ENCODE assay signal across 29 cellular contexts in genomic region chr1:1155258-1155657, GRCh38. TPM values are rescaled to one million over a fixed set of nuclear protein-coding genes. Genes with fewer than 3 reads are reported as not detected.
DNase-seq lines count a peak whose midpoint lies in the region; ATAC-seq and FAIRE-seq lines count a peak whose summit lies in the region.
"Had no signal": no experiment of that assay in that cellular context is flagged by ENCODE, and none has a peak within 500 bp of the region (broad histone marks: within the 10 kb centered on the region; RNA-seq: fewer than 3 reads in every experiment).

No MANE protein-coding gene starts in this region.

- H3K9me3 Mint-ChIP-seq in activated CD4-positive, alpha-beta T cell treated with anti-CD3 and anti-CD28 coated beads for 36 hours (ENCODE audit: low read depth): peaks cover 23% of the 10 kb centered on the region
- peaks cover 0 to 4% (median 1%) of the 10 kb centered on the region in 3 donors for H3K9me3 Mint-ChIP-seq in IgD-negative memory B cell
- H3K9me3 Mint-ChIP-seq in naive B cell: peaks cover 0 to 17% (median 14%) of the 10 kb centered on the region in 7 donors

- no peak for FAIRE-seq in HTR-8/SVneo (lab: Jason Lieb, UNC)
- FAIRE-seq: GM12892, H1 had no signal

- H3K4me1 Mint-ChIP-seq in activated CD4-positive, alpha-beta T cell treated with anti-CD3 and anti-CD28 coated beads for 36 hours: no peaks in the 10 kb centered on the region
- peaks cover 0 to 10% (median 5%) of the 10 kb centered on the region in 3 donors for H3K4me1 Mint-ChIP-seq in IgD-negative memory B cell
- peaks cover 11 to 26% (median 20%) of the 10 kb centered on the region in 3 donors for H3K4me1 Mint-ChIP-seq in naive B cell

- H3K27ac Mint-ChIP-seq in activated CD4-positive, alpha-beta T cell treated with anti-CD3 and anti-CD28 coated beads for 36 hours: peak overlapping the region; percentile 31
- H3K27ac Mint-ChIP-seq in IgD-negative memory B cell: peak overlapping the region in 2 of 3 donors; percentile 62 to 74
- H3K27ac Mint-ChIP-seq in naive B cell: peak overlapping the region in 3 of 6 donors; percentile 13 to 41 (median 38)

- CTCF ChIA-PET in activated CD4-positive, alpha-beta T cell treated with anti-CD3 and anti-CD28 coated beads for 36 hours (lab: Charles Lee): no interaction called here

- H3K4me3 Mint-ChIP-seq in activated CD4-positive, alpha-beta T cell treated with anti-CD3 and anti-CD28 coated beads for 36 hours: no peak overlapping the region
- H3K4me3 Mint-ChIP-seq in IgD-negative memory B cell: peak overlapping the region in 2 of 4 donors; percentile 16 to 72
- H3K4me3 Mint-ChIP-seq in naive B cell: peak overlapping the region in 5 of 8 donors; percentile 15 to 61 (median 30)

- intact Hi-C loops in activated CD4-positive, alpha-beta T cell treated with anti-CD3 and anti-CD28 coated beads for 36 hours (cut with DNase I, micrococcal nuclease): no loop called here

- H3K27me3 Mint-ChIP-seq in activated CD4-positive, alpha-beta T cell treated with anti-CD3 and anti-CD28 coated beads for 36 hours: no peaks in the 10 kb centered on the region
- no peaks in the 10 kb centered on the region for H3K27me3 Mint-ChIP-seq in IgD-negative memory B cell
- no peaks in the 10 kb centered on the region for H3K27me3 Mint-ChIP-seq in naive B cell

- H3K36me3 Mint-ChIP-seq in activated CD4-positive, alpha-beta T cell treated with anti-CD3 and anti-CD28 coated beads for 36 hours (ENCODE audit: low read depth): no peaks in the 10 kb centered on the region
- peaks cover 2% of the 10 kb centered on the region for H3K36me3 Mint-ChIP-seq in IgD-negative memory B cell
- peaks cover 0 to 15% of the 10 kb centered on the region in 2 donors for H3K36me3 Mint-ChIP-seq in naive B cell

- POLR2A ChIA-PET in activated CD4-positive, alpha-beta T cell treated with anti-CD3 and anti-CD28 coated beads for 36 hours (lab: Charles Lee): no interaction called here

- ATAC-seq in activated CD4-positive, alpha-beta T cell treated with anti-CD3 and anti-CD28 coated beads for 36 hours: no peak
- ATAC-seq in naive B cell (ENCODE audit: low read depth in 2 of 2) (no peak), HG02623 (IDR thresholded peaks at IDR 0.05; ENCODE audit: unreplicated experiment) (no peak)
- ATAC-seq: HCT116, PC-3 had no signal

- DNase-seq in activated CD4-positive, alpha-beta T cell treated with anti-CD3 and anti-CD28 coated beads for 36 hours: no peak
- DNase-seq in activated CD4-positive, alpha-beta T cell treated with anti-CD3 and anti-CD28 coated beads for 48 hours: no peak
- DNase-seq in naive B cell (no peak), HTR-8/SVneo (ENCODE audit: insufficient read length, low spot score) (no peak), NCI-H1930 (lab: John Stamatoyannopoulos, UW) (no peak)
- no peak for DNase-seq in activated effector memory CD4-positive, alpha-beta T cell treated with anti-CD3 and anti-CD28 coated beads, Interleukin-2, amount 50 U/mL, for 16 hours
- DNase-seq: 8988T; ACHN; DMS 273 treated with DMSO at 0.1 percent for 48 hours; DMS79 treated with DMSO at 0.1 percent for 48 hours; GF-D8; KG1; MG63; NCI-H1105 treated with DMSO at 0.1 percent for 48 hours; NCI-H146; NCI-H2029; NCI-H446; NCI-H524 treated with DMSO at 0.1 percent for 48 hours; NCI-H774; NK-92 treated with Interleukin-12 subunit alpha and Interleukin-12 subunit beta, amount 100 ng/mL, for 24 hours; PC-3; SK-N-SH had no signal

RNA-seq across cellular contexts. Expression of gene TTLL10, which starts 18.4 kb away (rescaled TPM):
- total RNA-seq in activated CD4-positive, alpha-beta T cell treated with anti-CD3 and anti-CD28 coated beads for 36 hours: not detected
- polyA plus RNA-seq in IgD-negative memory B cell: not detected
- not detected for polyA plus RNA-seq in naive B cell (ENCODE audit: low read depth in 6 of 6)
- total RNA-seq: HT1080 had no signal
- polyA plus RNA-seq: BJ, SK-N-SH had no signal

RNA-seq across cellular contexts. Expression of gene C1orf159, which starts 39.4 kb away (rescaled TPM):
- 10 to 100 TPM; 11.3 to 13.5 TPM for total RNA-seq in activated CD4-positive, alpha-beta T cell treated with anti-CD3 and anti-CD28 coated beads for 36 hours
- polyA plus RNA-seq in IgD-negative memory B cell: 7.9 TPM
- polyA plus RNA-seq in naive B cell (ENCODE audit: low read depth in 6 of 6): 1 to 10 TPM in 5 of 6 donors, not detected in 1; 2.0 to 6.3 (median 4.3) TPM

RNA-seq across cellular contexts. Expression of gene TNFRSF18, which starts 51.1 kb away (rescaled TPM):
- total RNA-seq in activated CD4-positive, alpha-beta T cell treated with anti-CD3 and anti-CD28 coated beads for 36 hours: 100 to 1,000 TPM in 1 of 2 experiments, 10 to 100 TPM in 1; 95.0 to 164 TPM
- polyA plus RNA-seq in IgD-negative memory B cell (3.5 TPM), naive B cell (ENCODE audit: low read depth in 6 of 6) (10 to 100 TPM in 1 of 6 donors, 1 to 10 TPM in 5; 2.4 to 13.0 (median 7.9) TPM)
- total RNA-seq: HT1080 had no signal

RNA-seq across cellular contexts. Expression of gene TNFRSF4, which starts 58.7 kb away (rescaled TPM):
- total RNA-seq in activated CD4-positive, alpha-beta T cell treated with anti-CD3 and anti-CD28 coated beads for 36 hours: 100 to 1,000 TPM; 340 to 418 TPM
- polyA plus RNA-seq in IgD-negative memory B cell: not detected
- under 1 TPM in 3 of 6 donors, not detected in 3; 0.18 to 0.36 (median 0.32) TPM for polyA plus RNA-seq in naive B cell (ENCODE audit: low read depth in 6 of 6)
- total RNA-seq: H1 had no signal
- polyA plus RNA-seq: BJ, SK-N-SH had no signal
